3 cellular contexts compared by ENCODE assay signal in genomic region chr3:51637144-51637940, GRCh38.
TF ChIP-seq lines count a peak whose summit lies in the region.

No MANE protein-coding gene starts in this region.

TF ChIP-seq in SK-N-SH treated with all-trans-retinoic acid at 6 μM for 48 hours, 23 proteins besides CTCF, POLR2A, EP300 and RAD21 (continues in another document):
- TF ChIP-seq PATZ1 (CRISPR knock-in tag; IDR thresholded peaks at IDR 0.05; ENCODE audit: borderline replicate concordance) (no peak), ZFP3 (CRISPR knock-in tag; IDR thresholded peaks at IDR 0.05) (no peak), ARNTL (CRISPR knock-in tag; IDR thresholded peaks at IDR 0.05; ENCODE audit: borderline replicate concordance, low read depth) (no peak), ZFP30 (CRISPR knock-in tag; IDR thresholded peaks at IDR 0.05) (no peak), ZNF70 (CRISPR knock-in tag; IDR thresholded peaks at IDR 0.05) (no peak), CREB5 (CRISPR knock-in tag; IDR thresholded peaks at IDR 0.05; ENCODE audit: low read depth) (no peak), TSHZ2 (CRISPR knock-in tag; IDR thresholded peaks at IDR 0.05) (no peak), BACH2 (CRISPR knock-in tag; IDR thresholded peaks at IDR 0.05; ENCODE audit: borderline replicate concordance) (no peak)

TF ChIP-seq in SK-N-SH, 30 proteins besides CTCF, POLR2A, EP300 and RAD21:
- TF ChIP-seq IRF3 (IDR thresholded peaks at IDR 0.05; ENCODE audit: low read depth, low read length) (no peak), TAF1 (IDR thresholded peaks at IDR 0.05; ENCODE audit: borderline replicate concordance, low read depth, low read length) (no peak), YY1 (IDR thresholded peaks at IDR 0.05; ENCODE audit: low read depth) (no peak), MAX (IDR thresholded peaks at IDR 0.05; ENCODE audit: low read depth) (no peak), MXI1 (IDR thresholded peaks at IDR 0.05; ENCODE audit: low read depth, low read length) (no peak), NFIC (IDR thresholded peaks at IDR 0.05; ENCODE audit: borderline replicate concordance) (no peak), MEF2A (IDR thresholded peaks at IDR 0.05; ENCODE audit: borderline replicate concordance, low read depth) (no peak), TEAD4 (IDR thresholded peaks at IDR 0.05; ENCODE audit: borderline replicate concordance, insufficient read depth) (no peak), FOXM1 (IDR thresholded peaks at IDR 0.05; ENCODE audit: low read depth) (no peak), ELF1 (IDR thresholded peaks at IDR 0.05) (no peak), NRF1 (IDR thresholded peaks at IDR 0.05; ENCODE audit: low read depth, low read length) (no peak)
TF ChIP-seq in SK-N-SH: peak in this region for 0.

TF ChIP-seq in K562, 482 proteins besides CTCF, POLR2A, EP300 and RAD21:
- TF ChIP-seq ERF (CRISPR knock-in tag; IDR thresholded peaks at IDR 0.05): no peak
- TF ChIP-seq ZNF668 (CRISPR knock-in tag; IDR thresholded peaks at IDR 0.05): no peak
- TF ChIP-seq WHSC1 (IDR thresholded peaks at IDR 0.05; ENCODE audit: low read length): no peak
- TF ChIP-seq HMGN3 (IDR thresholded peaks at IDR 0.05; ENCODE audit: borderline replicate concordance, extremely low read depth, insufficient read length, low read depth, low read length): no peak
- TF ChIP-seq POLR3G (IDR thresholded peaks at IDR 0.05; ENCODE audit: extremely low read depth, insufficient read length, insufficient replicate concordance): no peak
- TF ChIP-seq UBTF (IDR thresholded peaks at IDR 0.05; ENCODE audit: borderline replicate concordance in 1 of 2, low read depth in 2 of 2, low read length in 2 of 2): no peak
- TF ChIP-seq ZNF280A (IDR thresholded peaks at IDR 0.05; ENCODE audit: low read depth, partially characterized antibody): no peak
- TF ChIP-seq HOMEZ (CRISPR knock-in tag; IDR thresholded peaks at IDR 0.05): no peak
